ENCODE assay signal across 1 cellular context in genomic region chr1:1758692-1759455, GRCh38.
A peak's percentile ranks its signal among the peaks of the same experiment; 100 is the strongest.
TF ChIP-seq lines count a peak whose summit lies in the region.

No MANE protein-coding gene starts in this region.

TF ChIP-seq in K562, 482 proteins besides CTCF, POLR2A, EP300 and RAD21 (continued from another document and continues in another):
- no peak for TF ChIP-seq ZNF785 (CRISPR knock-in tag; IDR thresholded peaks at IDR 0.05)
- no peak for TF ChIP-seq ZNF449 (CRISPR knock-in tag; IDR thresholded peaks at IDR 0.05)
- TF ChIP-seq RBM25 (IDR thresholded peaks at IDR 0.05; ENCODE audit: low read depth, low read length, severe bottlenecking), result no peak
- no peak for TF ChIP-seq BACH1 (tag; IDR thresholded peaks at IDR 0.05)
- no peak for TF ChIP-seq E2F4 (CRISPR knock-in tag; IDR thresholded peaks at IDR 0.05; ENCODE audit: low read depth)
- peak; percentile 88 for TF ChIP-seq CXXC5 (CRISPR knock-in tag; IDR thresholded peaks at IDR 0.05)
- TF ChIP-seq PURB (CRISPR knock-in tag; IDR thresholded peaks at IDR 0.05; ENCODE audit: low read depth), result no peak
- TF ChIP-seq BRD4 (IDR thresholded peaks at IDR 0.05), result no peak
- TF ChIP-seq PATZ1 (CRISPR knock-in tag; IDR thresholded peaks at IDR 0.05; ENCODE audit: borderline replicate concordance), result no peak
- peak; percentile 91 for TF ChIP-seq ATF7 (IDR thresholded peaks at IDR 0.05)
- peak; percentile 14; the same call in 1 of the 2 replicates for TF ChIP-seq NCOA1 (IDR thresholded peaks at IDR 0.05; ENCODE audit: low read depth)
- no peak for TF ChIP-seq FOXP1 (CRISPR knock-in tag; IDR thresholded peaks at IDR 0.05)
- no peak for TF ChIP-seq KDM1A (IDR thresholded peaks at IDR 0.05)
- TF ChIP-seq TAL1 (IDR thresholded peaks at IDR 0.05), result no peak
- peak; percentile 87 for TF ChIP-seq MAFK (IDR thresholded peaks at IDR 0.05; ENCODE audit: low read length)
- TF ChIP-seq MNT (conservative IDR thresholded peaks at IDR 0.05), result peak; percentile 71 to 92
- TF ChIP-seq FOSL1 (tag; conservative IDR thresholded peaks at IDR 0.05), result peak; percentile 45
- TF ChIP-seq MCM5 (IDR thresholded peaks at IDR 0.05; ENCODE audit: low read depth), result no peak
- TF ChIP-seq MLLT1 (IDR thresholded peaks at IDR 0.05), result peak in 1 of 2 experiments; percentile 53; a peak in 1 of 4 replicates
- 0 out of 2 replicates have a peak, but pooled peaks have one; percentile 46 for TF ChIP-seq ZNF395 (CRISPR knock-in tag; IDR thresholded peaks at IDR 0.05)
- TF ChIP-seq HNRNPUL1 (IDR thresholded peaks at IDR 0.05; ENCODE audit: low read length), result no peak
- no peak for TF ChIP-seq ATF1 (CRISPR knock-in tag; IDR thresholded peaks at IDR 0.05)
- TF ChIP-seq ATF1 (tag; IDR thresholded peaks at IDR 0.05), result peak; percentile 78
- TF ChIP-seq PKNOX1 (IDR thresholded peaks at IDR 0.05), result peak; percentile 34; the same call in 1 of the 2 replicates
- peak in 2 of 3 experiments; percentile 33 to 37 for TF ChIP-seq YY1 (IDR thresholded peaks at IDR 0.05; ENCODE audit: borderline replicate concordance in 1 of 3, control insufficient read depth in 1 of 3, extremely low read depth in 1 of 3, insufficient read depth in 3 of 3, insufficient read length in 1 of 3, insufficient replicate concordance in 2 of 3, low read depth in 1 of 3, low read length in 2 of 3)
- no peak for TF ChIP-seq ZNF212 (CRISPR knock-in tag; IDR thresholded peaks at IDR 0.05)
- no peak for TF ChIP-seq GTF2B (IDR thresholded peaks at IDR 0.05; ENCODE audit: extremely low read depth, insufficient read length)
- no peak for TF ChIP-seq ZBTB2 (IDR thresholded peaks at IDR 0.05)
- TF ChIP-seq ZNF280B (CRISPR knock-in tag; IDR thresholded peaks at IDR 0.05), result no peak
- no peak for TF ChIP-seq ATF6 (CRISPR knock-in tag; IDR thresholded peaks at IDR 0.05)
- no peak for TF ChIP-seq CHD2 (IDR thresholded peaks at IDR 0.05; ENCODE audit: low read depth, low read length)
- peak; percentile 17 for TF ChIP-seq TAF1 (IDR thresholded peaks at IDR 0.05; ENCODE audit: control insufficient read depth, extremely low read depth, insufficient read depth, low read length, severe bottlenecking)
- no peak for TF ChIP-seq ZNF41 (CRISPR knock-in tag; conservative IDR thresholded peaks at IDR 0.05)
- TF ChIP-seq ZNF232 (CRISPR knock-in tag; IDR thresholded peaks at IDR 0.05), result no peak
- peak; percentile 78 for TF ChIP-seq SOX6 (IDR thresholded peaks at IDR 0.05)
- no peak for TF ChIP-seq U2AF1 (optimal IDR thresholded peaks at IDR 0.05; ENCODE audit: low read depth, low read length)
- peak; percentile 83 for TF ChIP-seq SP1 (CRISPR knock-in tag; IDR thresholded peaks at IDR 0.05)
- no peak for TF ChIP-seq NCOA2 (IDR thresholded peaks at IDR 0.05; ENCODE audit: partially characterized antibody in 2 of 2)
- no peak for TF ChIP-seq RHOXF2B (CRISPR knock-in tag; conservative IDR thresholded peaks at IDR 0.05)
- TF ChIP-seq ETS1 (conservative IDR thresholded peaks at IDR 0.05; ENCODE audit: control insufficient read depth, low read depth, low read length), result peak; percentile 69
- no peak for TF ChIP-seq MXD1 (CRISPR knock-in tag; IDR thresholded peaks at IDR 0.05; ENCODE audit: borderline replicate concordance, poor library complexity, severe bottlenecking)
- TF ChIP-seq XRCC4 (IDR thresholded peaks at IDR 0.05; ENCODE audit: extremely low read depth, insufficient read depth, insufficient read length), result no peak
- 0 out of 2 replicates have a peak, but pooled peaks have one; percentile 66 for TF ChIP-seq NCOR1 (IDR thresholded peaks at IDR 0.05)
- no peak for TF ChIP-seq HNRNPK (IDR thresholded peaks at IDR 0.05; ENCODE audit: low read depth, low read length, poor library complexity, severe bottlenecking)
- TF ChIP-seq LEF1 (IDR thresholded peaks at IDR 0.05), result peak; percentile 83
